In genomic region chr10:128714240-128714639, GRCh38 we compare ENCODE assay signal across 21 cellular contexts.
DNase-seq lines count a peak whose midpoint lies in the region; ATAC-seq and TF ChIP-seq lines count a peak whose summit lies in the region.
"Had no signal": no experiment of that assay in that cellular context is flagged by ENCODE, and none has a peak within 500 bp of the region (broad histone marks: within the 10 kb centered on the region; RNA-seq: fewer than 3 reads in every experiment).

No MANE protein-coding gene starts in this region.

- H3K4me3 Mint-ChIP-seq in WTC11 = no peak overlapping the region
- H3K4me3 Mint-ChIP-seq: CD4-positive, CD25-positive, alpha-beta regulatory T cell; CD8-positive, alpha-beta memory T cell; H9 had no signal

- no peak overlapping the region for H3K27ac Mint-ChIP-seq in WTC11
- H3K27ac Mint-ChIP-seq: CD4-positive, CD25-positive, alpha-beta regulatory T cell; H9 had no signal

- H2AFZ ChIP-seq in smooth muscle cell (ENCODE audit: low read depth) = no peak overlapping the region

- BruUV-seq in A673 (replicated peaks; lab: Mats Ljungman, UMichigan) = no TSS peak

- H3K36me3 ChIP-seq in A673 (ENCODE audit: insufficient read depth, low read length, poor library complexity, severe bottlenecking) (no peaks in the 10 kb centered on the region), SK-N-MC (ENCODE audit: insufficient read depth, low read length) (no peaks in the 10 kb centered on the region), suprapubic skin (no peaks in the 10 kb centered on the region), smooth muscle cell (ENCODE audit: low read depth) (no peaks in the 10 kb centered on the region)
- H3K36me3 ChIP-seq: BE2C had no signal

- no peak for TF ChIP-seq POLR2A in suprapubic skin (IDR thresholded peaks at IDR 0.05)

- no peaks in the 10 kb centered on the region for H3K36me3 Mint-ChIP-seq in WTC11
- H3K36me3 Mint-ChIP-seq: CD4-positive, CD25-positive, alpha-beta regulatory T cell; CD8-positive, alpha-beta memory T cell had no signal

- no peaks in the 10 kb centered on the region for H3K27me3 Mint-ChIP-seq in WTC11 (ENCODE audit: low read depth)

- no peaks in the 10 kb centered on the region for H3F3A ChIP-seq in smooth muscle cell (ENCODE audit: low read depth)

- peaks cover 17% of the 10 kb centered on the region for H3K4me1 Mint-ChIP-seq in WTC11
- H3K4me1 Mint-ChIP-seq: CD4-positive, CD25-positive, alpha-beta regulatory T cell; CD8-positive, alpha-beta memory T cell had no signal

- intact Hi-C loops in A673 (cut with micrococcal nuclease; ENCODE audit: unreplicated experiment) = no loop called here

- CTCF ChIA-PET in A673 (lab: Charles Lee) (no interaction called here), WTC11 (lab: Charles Lee) (interaction anchor here (1.6 kb wide), 1 partner anchor 10 kb away, joined by 4 read pairs; no protein-coding TSS in a partner anchor)

- peak; percentile 14 for DNase-seq in A673 (ENCODE audit: low spot score)
- no peak for DNase-seq in SK-N-MC (ENCODE audit: low read depth, low spot score)
- DNase-seq in left kidney (ENCODE audit: low read depth, low spot score) = peak; percentile 34
- no peak for DNase-seq in suprapubic skin (ENCODE audit: low spot score in 2 of 2)
- DNase-seq in activated CD8-positive, alpha-beta memory T cell treated with anti-CD3 and anti-CD28 coated beads for 24 hours = no peak
- no peak for DNase-seq in smooth muscle cell (lab: John Stamatoyannopoulos, UW; ENCODE audit: unreplicated experiment)
- no peak for DNase-seq in WTC11 (ENCODE audit: low spot score)
- DNase-seq: BE2C; C1 segment of cervical spinal cord; CD4-positive, CD25-positive, alpha-beta regulatory T cell; CD8-positive, alpha-beta memory T cell; COR-L47; DMS 273 treated with DMSO at 0.1 percent for 48 hours; DMS53; DND-41; EL; H9 had no signal

- H3K27me3 ChIP-seq in A673 (replicated peaks; ENCODE audit: insufficient read depth, low read depth, low read length, poor library complexity) (no peaks in the 10 kb centered on the region), suprapubic skin (peaks cover 6% of the 10 kb centered on the region), smooth muscle cell (ENCODE audit: low read depth) (no peaks in the 10 kb centered on the region)
- H3K27me3 ChIP-seq: BE2C had no signal

- H3K4me1 ChIP-seq in A673 (ENCODE audit: insufficient read depth, low read length, poor library complexity, severe bottlenecking) (peaks cover 12% of the 10 kb centered on the region), suprapubic skin (peaks cover 10% of the 10 kb centered on the region), smooth muscle cell (ENCODE audit: low read depth) (no peaks in the 10 kb centered on the region)
- H3K4me1 ChIP-seq: A549, BE2C had no signal

- H3K9me3 Mint-ChIP-seq in WTC11 = peaks cover 8% of the 10 kb centered on the region; the same call in 1 of the 2 replicates

- no peak overlapping the region for H3K4me2 ChIP-seq in smooth muscle cell
- H3K4me2 ChIP-seq: A549 had no signal

- no peak for ATAC-seq in WTC11
- ATAC-seq: A549, GM12878 had no signal

- TF ChIP-seq EP300 in suprapubic skin (IDR thresholded peaks at IDR 0.05) = no peak

- TF ChIP-seq CTCF in A673 (conservative IDR thresholded peaks at IDR 0.05; ENCODE audit: low read depth, low read length) (no peak), suprapubic skin (IDR thresholded peaks at IDR 0.05) (no peak), smooth muscle cell (IDR thresholded peaks at IDR 0.05; ENCODE audit: borderline replicate concordance, insufficient read depth, poor library complexity, severe bottlenecking) (no peak), WTC11 (IDR thresholded peaks at IDR 0.05) (no peak)

- H3K79me2 ChIP-seq in smooth muscle cell (ENCODE audit: low read depth) = no peaks in the 10 kb centered on the region

- H3K27ac ChIP-seq in A673 (ENCODE audit: low read depth, low read length, poor library complexity, severe bottlenecking) (no peak overlapping the region), SK-N-MC (peak overlapping the region; percentile 26), suprapubic skin (peak overlapping the region; percentile 33), smooth muscle cell (ENCODE audit: low read depth) (no peak overlapping the region)
- H3K27ac ChIP-seq: 22Rv1, A549, HL-60 had no signal

- H3K4me3 ChIP-seq in A673 (ENCODE audit: low read depth, low read length, poor library complexity, severe bottlenecking) = no peak overlapping the region
- no peak overlapping the region for H3K4me3 ChIP-seq in SK-N-MC
- no peak overlapping the region for H3K4me3 ChIP-seq in suprapubic skin
- no peak overlapping the region for H3K4me3 ChIP-seq in smooth muscle cell
- H3K4me3 ChIP-seq: A549, GM12878 had no signal

- H4K20me1 ChIP-seq in smooth muscle cell (ENCODE audit: low read depth) = no peaks in the 10 kb centered on the region

- H3K9ac ChIP-seq in SK-N-MC (ENCODE audit: insufficient read length) = no peak overlapping the region
- H3K9ac ChIP-seq in smooth muscle cell (ENCODE audit: low read depth) = no peak overlapping the region

- H3K9me3 ChIP-seq in A673 (ENCODE audit: low read depth, low read length, poor library complexity, severe bottlenecking) = no peaks in the 10 kb centered on the region
- no peaks in the 10 kb centered on the region for H3K9me3 ChIP-seq in SK-N-MC (ENCODE audit: low read depth, low read length)
- H3K9me3 ChIP-seq in suprapubic skin = no peaks in the 10 kb centered on the region
- no peaks in the 10 kb centered on the region for H3K9me3 ChIP-seq in smooth muscle cell (replicated peaks; ENCODE audit: low read depth)
- H3K9me3 ChIP-seq: A549, BE2C had no signal

- POLR2A ChIA-PET in A673 (lab: Charles Lee; ENCODE audit: low non-redundant PET) = interaction anchor here (0.6 kb wide), 1 partner anchor 194 kb away, joined by 5 read pairs; no protein-coding TSS in a partner anchor
- POLR2A ChIA-PET in WTC11 (lab: Charles Lee) = no interaction called here

- 60% methylated on average over 4 of the region's 4 CpGs for WGBS in suprapubic skin
- WGBS in smooth muscle cell (ENCODE audit: low lambda C conversion rate) = 85% methylated on average over 4 of the region's 4 CpGs

TF ChIP-seq in WTC11, 78 proteins besides CTCF, POLR2A, EP300 and RAD21:
- no peak for TF ChIP-seq FOXP1 (CRISPR knock-in tag; IDR thresholded peaks at IDR 0.05; ENCODE audit: borderline replicate concordance)
- TF ChIP-seq ATF3 (CRISPR knock-in tag; conservative IDR thresholded peaks at IDR 0.05) = no peak
- TF ChIP-seq NR2C2 (CRISPR knock-in tag; IDR thresholded peaks at IDR 0.05) = no peak
- no peak for TF ChIP-seq FOXK1 (CRISPR knock-in tag; IDR thresholded peaks at IDR 0.05)
- TF ChIP-seq E2F1 (CRISPR knock-in tag; IDR thresholded peaks at IDR 0.05) = no peak
- TF ChIP-seq ZNF138 (CRISPR knock-in tag; conservative IDR thresholded peaks at IDR 0.05) = no peak
- TF ChIP-seq ZNF396 (CRISPR knock-in tag; IDR thresholded peaks at IDR 0.05; ENCODE audit: borderline replicate concordance) = no peak
- TF ChIP-seq EMX1 (CRISPR knock-in tag; IDR thresholded peaks at IDR 0.05) = no peak
- TF ChIP-seq JAZF1 (CRISPR knock-in tag; IDR thresholded peaks at IDR 0.05) = no peak
- no peak for TF ChIP-seq SMAD4 (CRISPR knock-in tag; IDR thresholded peaks at IDR 0.05)
- TF ChIP-seq CREM (CRISPR knock-in tag; IDR thresholded peaks at IDR 0.05) = no peak
- TF ChIP-seq PRDM15 (CRISPR knock-in tag; IDR thresholded peaks at IDR 0.05) = no peak
- TF ChIP-seq ZNF317 (CRISPR knock-in tag; IDR thresholded peaks at IDR 0.05; ENCODE audit: borderline replicate concordance, low read depth) = no peak

Comparison
In these comparisons a context has a peak if more than half of its experiments do, and no peak if none do; other contexts are left out.
1. DNase-seq: peak in A673 (single experiment) and left kidney (single experiment); none in SK-N-MC (single experiment), suprapubic skin (0 of 2), activated CD8-positive, alpha-beta memory T cell treated with anti-CD3 and anti-CD28 coated beads for 24 hours (single experiment), smooth muscle cell (single experiment) and WTC11 (single experiment).
2. H3K27ac ChIP-seq: peak in SK-N-MC (single experiment) and suprapubic skin (single experiment); none in A673 (single experiment) and smooth muscle cell (single experiment).